ENCODE assay signal across 22 cellular contexts in genomic region chr5:125298711-125299379, GRCh38.
A peak's percentile ranks its signal among the peaks of the same experiment; 100 is the strongest.
DNase-seq lines count a peak whose midpoint lies in the region; ATAC-seq and TF ChIP-seq lines count a peak whose summit lies in the region.
"Had no signal": no experiment of that assay in that cellular context is flagged by ENCODE, and none has a peak within 500 bp of the region (broad histone marks: within the 10 kb centered on the region; RNA-seq: fewer than 3 reads in every experiment).

No MANE protein-coding gene starts in this region.

- no peak overlapping the region for H2BK120ac ChIP-seq in mesenchymal stem cell (ENCODE audit: low read depth, low read length)

- no peak overlapping the region for H2BK5ac ChIP-seq in mesenchymal stem cell (ENCODE audit: low read depth, low read length, poor library complexity, severe bottlenecking)

- H3K79me1 ChIP-seq in mesenchymal stem cell (replicated peaks; ENCODE audit: low read length, poor library complexity, severe bottlenecking) = no peaks in the 10 kb centered on the region

- CTCF ChIA-PET in Panc1 (lab: Charles Lee) = no interaction called here

- no peak overlapping the region for H3K14ac ChIP-seq in mesenchymal stem cell (ENCODE audit: low read length in 2 of 2)

- H2AFZ ChIP-seq in mesenchymal stem cell (ENCODE audit: low read depth, low read length) = no peak overlapping the region
- H2AFZ ChIP-seq in smooth muscle cell (ENCODE audit: low read depth) = peak overlapping the region; percentile 44

- peaks cover 40% of the 10 kb centered on the region for H3K4me1 ChIP-seq in cardiac muscle cell (ENCODE audit: low read depth)
- H3K4me1 ChIP-seq in Panc1 (ENCODE audit: control insufficient read depth, insufficient read depth, low read length) = peaks cover 9% of the 10 kb centered on the region
- H3K4me1 ChIP-seq in mesenchymal stem cell (ENCODE audit: control insufficient read depth, insufficient read depth, low read depth, low read length) = peaks cover 4% of the 10 kb centered on the region
- H3K4me1 ChIP-seq in smooth muscle cell (ENCODE audit: low read depth) = no peaks in the 10 kb centered on the region
- H3K4me1 ChIP-seq in ovary (ENCODE audit: insufficient read depth) = no peaks in the 10 kb centered on the region
- H3K4me1 ChIP-seq: BLaER1 had no signal

- H3K36me3 ChIP-seq in cardiac muscle cell (no peaks in the 10 kb centered on the region), Panc1 (ENCODE audit: control insufficient read depth, insufficient read depth, low read length) (no peaks in the 10 kb centered on the region), mesenchymal stem cell (ENCODE audit: control insufficient read depth in 1 of 2, insufficient read depth in 2 of 2, low read depth in 1 of 2, low read length in 2 of 2) (no peaks in the 10 kb centered on the region), smooth muscle cell (ENCODE audit: low read depth) (no peaks in the 10 kb centered on the region), ovary (no peaks in the 10 kb centered on the region)
- H3K36me3 ChIP-seq: BLaER1 had no signal

- H2BK12ac ChIP-seq in mesenchymal stem cell (ENCODE audit: low read length in 2 of 2) = no peak overlapping the region

- ATAC-seq in Right ventricle myocardium inferior (no peak), Panc1 (no peak)
- ATAC-seq: activated CD8-positive, alpha-beta T cell treated with anti-CD3 and anti-CD28 coated beads, Interleukin-2, amount 10 ng/mL, durations not matched to agents 7 days and 5 days; HepG2; left lobe of liver; mucosa of descending colon had no signal

- no peaks in the 10 kb centered on the region for H3K79me2 ChIP-seq in smooth muscle cell (ENCODE audit: low read depth)

- no peak overlapping the region for H3K4me2 ChIP-seq in mesenchymal stem cell (ENCODE audit: low read length, poor library complexity, severe bottlenecking)
- no peak overlapping the region for H3K4me2 ChIP-seq in smooth muscle cell
- H3K4me2 ChIP-seq: BLaER1 had no signal

- intact Hi-C loops in Right ventricle myocardium inferior (cut with DNase I) (no loop called here), Panc1 (cut with micrococcal nuclease; ENCODE audit: unreplicated experiment) (no loop called here), ovary (cut with DNase I) (no loop called here)

- no peak overlapping the region for H3K4me3 ChIP-seq in cardiac muscle cell
- no peak overlapping the region for H3K4me3 ChIP-seq in Panc1 (ENCODE audit: low read depth in 2 of 2, low read length in 2 of 2)
- no peak overlapping the region for H3K4me3 ChIP-seq in mesenchymal stem cell (ENCODE audit: insufficient read depth in 1 of 2, low read depth in 1 of 2, low read length in 2 of 2)
- H3K4me3 ChIP-seq in smooth muscle cell = no peak overlapping the region
- no peak overlapping the region for H3K4me3 ChIP-seq in ovary
- H3K4me3 ChIP-seq: BLaER1, dorsolateral prefrontal cortex, mucosa of descending colon had no signal

- no peak overlapping the region for H2AK5ac ChIP-seq in mesenchymal stem cell (ENCODE audit: low read length, severe bottlenecking)

- no peak overlapping the region for H2BK15ac ChIP-seq in mesenchymal stem cell (ENCODE audit: low read depth, poor library complexity, severe bottlenecking)

- BruUV-seq in Panc1 (replicated peaks; lab: Mats Ljungman, UMichigan) = no TSS peak

- H3K27me3 ChIP-seq in cardiac muscle cell = no peaks in the 10 kb centered on the region
- H3K27me3 ChIP-seq in Panc1 (ENCODE audit: control insufficient read depth, insufficient read depth, low read length) = no peaks in the 10 kb centered on the region
- H3K27me3 ChIP-seq in mesenchymal stem cell (ENCODE audit: control insufficient read depth in 1 of 2, insufficient read depth in 1 of 2, low read length in 2 of 2) = no peaks in the 10 kb centered on the region
- no peaks in the 10 kb centered on the region for H3K27me3 ChIP-seq in smooth muscle cell (ENCODE audit: low read depth)
- no peaks in the 10 kb centered on the region for H3K27me3 ChIP-seq in ovary
- H3K27me3 ChIP-seq: BLaER1, dorsolateral prefrontal cortex had no signal

- H3K9me3 ChIP-seq in cardiac muscle cell (ENCODE audit: low read depth) (no peaks in the 10 kb centered on the region), Panc1 (ENCODE audit: control insufficient read depth, insufficient read depth, low read depth, low read length) (no peaks in the 10 kb centered on the region), mesenchymal stem cell (ENCODE audit: control insufficient read depth, low read length) (no peaks in the 10 kb centered on the region), smooth muscle cell (replicated peaks; ENCODE audit: low read depth) (no peaks in the 10 kb centered on the region), ovary (no peaks in the 10 kb centered on the region)
- H3K9me3 ChIP-seq: BLaER1, mucosa of descending colon had no signal

- H3K18ac ChIP-seq in mesenchymal stem cell (ENCODE audit: low read depth in 1 of 2, low read length in 2 of 2) = no peak overlapping the region

- no peak overlapping the region for H3K9ac ChIP-seq in mesenchymal stem cell (ENCODE audit: low read length)
- H3K9ac ChIP-seq in smooth muscle cell (ENCODE audit: low read depth) = no peak overlapping the region
- H3K9ac ChIP-seq: BLaER1 had no signal

- H3K27ac ChIP-seq in cardiac muscle cell (peak overlapping the region; percentile 57), Panc1 (ENCODE audit: low read length) (peak overlapping the region; percentile 67), mesenchymal stem cell (ENCODE audit: low read length, poor library complexity, severe bottlenecking) (no peak overlapping the region), smooth muscle cell (ENCODE audit: low read depth) (no peak overlapping the region), ovary (no peak overlapping the region)
- H3K27ac ChIP-seq: BLaER1, dorsolateral prefrontal cortex, epithelial cell of prostate had no signal

- in situ Hi-C loops in Panc1 (cut with HindIII; ENCODE audit: low pct_unique_long_range_greater_than_20kb, low sequenced_read_pairs) = no loop called here

- no peak for TF ChIP-seq CTCF in cardiac muscle cell (IDR thresholded peaks at IDR 0.05; ENCODE audit: low read depth, low read length)
- no peak for TF ChIP-seq CTCF in Panc1 (IDR thresholded peaks at IDR 0.05)
- no peak for TF ChIP-seq CTCF in smooth muscle cell (IDR thresholded peaks at IDR 0.05; ENCODE audit: borderline replicate concordance, insufficient read depth, poor library complexity, severe bottlenecking)
- TF ChIP-seq CTCF in ovary (IDR thresholded peaks at IDR 0.05) = no peak

- H4K8ac ChIP-seq in mesenchymal stem cell (ENCODE audit: low read length) = no peak overlapping the region

- POLR2A ChIA-PET in Panc1 (lab: Charles Lee) = no interaction called here

- TF ChIP-seq POLR2A in ovary (IDR thresholded peaks at IDR 0.05) = no peak

- no peak for TF ChIP-seq EP300 in ovary (IDR thresholded peaks at IDR 0.05)

- WGBS in mesenchymal stem cell = 58% methylated on average over 1 of the region's 1 CpG
- 41% methylated on average over 1 of the region's 1 CpG for WGBS in smooth muscle cell (ENCODE audit: low lambda C conversion rate)
- WGBS in ovary, 3 donors = 32 to 58% (median 42%) methylated on average over 1 of the region's 1 CpG

- no peak overlapping the region for H3K23ac ChIP-seq in mesenchymal stem cell (ENCODE audit: low read length in 2 of 2)

- no peaks in the 10 kb centered on the region for H4K20me1 ChIP-seq in smooth muscle cell (ENCODE audit: low read depth)
- H4K20me1 ChIP-seq: BLaER1 had no signal

- no peak overlapping the region for H4K91ac ChIP-seq in mesenchymal stem cell (ENCODE audit: low read length)

- DNase-seq in cardiac muscle cell (ENCODE audit: low read depth in 1 of 2, low spot score in 1 of 2) = no peak
- no peak for DNase-seq in Right ventricle myocardium inferior (ENCODE audit: missing footprints)
- no peak for DNase-seq in Panc1 (ENCODE audit: low read depth, low spot score)
- DNase-seq in mesenchymal stem cell = peak; percentile 36
- no peak for DNase-seq in smooth muscle cell (lab: John Stamatoyannopoulos, UW; ENCODE audit: unreplicated experiment)
- no peak for DNase-seq in NCI-H2081 (lab: John Stamatoyannopoulos, UW)
- DNase-seq in ovary = no peak
- no peak for DNase-seq in stimulated activated CD8-positive, alpha-beta memory T cell treated with anti-CD3 and anti-CD28 coated beads, Interleukin-4, amount 100 ng/mL, for 48 hours
- DNase-seq: activated CD4-positive, alpha-beta T cell treated with anti-CD3 and anti-CD28 coated beads for 1 hour; activated CD8-positive, alpha-beta T cell treated with anti-CD3 and anti-CD28 coated beads, Interleukin-2, amount 10 ng/mL, durations not matched to agents 7 days and 5 days; activated gamma-delta T cell; caudate nucleus; dorsolateral prefrontal cortex; mucosa of descending colon; NCI-H1436 treated with DMSO at 0.1 percent for 48 hours; NCI-H2171; NCI-H526 treated with DMSO at 0.1 percent for 48 hours; SW 1271 had no signal

- H3K4ac ChIP-seq in mesenchymal stem cell (ENCODE audit: low read depth in 1 of 2, low read length in 2 of 2) = no peak overlapping the region

- H3F3A ChIP-seq in smooth muscle cell (ENCODE audit: low read depth) = no peaks in the 10 kb centered on the region

Comparison
In these comparisons a context has a peak if more than half of its experiments do, and no peak if none do; other contexts are left out.
1. H3K27ac ChIP-seq: peak in cardiac muscle cell (single experiment) and Panc1 (single experiment); none in mesenchymal stem cell (single experiment), smooth muscle cell (single experiment) and ovary (0 of 2).